ENCODE assay signal across 25 cellular contexts in the genomic region with DNA sequence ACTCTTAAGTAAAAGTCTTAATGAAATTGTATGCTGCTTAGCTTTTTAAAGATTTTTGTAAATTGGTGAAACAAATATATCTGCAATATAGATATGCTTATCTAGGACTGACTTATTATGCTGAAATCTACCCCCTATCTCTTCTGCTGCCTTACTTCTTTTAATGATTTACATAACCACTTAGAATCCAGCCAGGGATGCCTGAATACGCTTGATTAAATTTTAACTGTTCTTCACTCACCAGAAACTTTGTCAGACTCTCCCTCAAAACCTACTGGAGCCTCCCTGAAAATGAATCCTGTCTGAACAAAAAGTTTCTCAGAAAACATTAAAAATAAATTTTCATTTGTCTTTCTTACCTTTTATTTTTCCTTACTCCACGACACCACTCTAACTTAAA.
DNase-seq lines count a peak whose midpoint lies in the region; ATAC-seq, FAIRE-seq and TF ChIP-seq lines count a peak whose summit lies in the region.
"Had no signal": no experiment of that assay in that cellular context is flagged by ENCODE, and none has a peak within 500 bp of the region (broad histone marks: within the 10 kb centered on the region; RNA-seq: fewer than 3 reads in every experiment).

No MANE protein-coding gene starts in this region.

- H3K4me1 ChIP-seq in HAP-1 = no peaks in the 10 kb centered on the region
- H3K4me1 ChIP-seq: Peyer's patch had no signal

- no peaks in the 10 kb centered on the region for H3K27me3 ChIP-seq in HAP-1 (ENCODE audit: low read depth)
- H3K27me3 ChIP-seq: BE2C, Peyer's patch had no signal

- ATAC-seq in GM19452 (IDR thresholded peaks at IDR 0.05; ENCODE audit: unreplicated experiment) (no peak), omental fat pad (ENCODE audit: low FRiP score) (no peak), GM21381 (IDR thresholded peaks at IDR 0.05; ENCODE audit: unreplicated experiment) (no peak)

- H3K36me3 ChIP-seq in HAP-1 (replicated peaks) = no peaks in the 10 kb centered on the region
- H3K36me3 ChIP-seq: BE2C, Peyer's patch had no signal

- no peak for TF ChIP-seq CTCF in omental fat pad (IDR thresholded peaks at IDR 0.05)

- H3K4me3 ChIP-seq in HAP-1 = no peak overlapping the region
- H3K4me3 ChIP-seq: Peyer's patch had no signal

- peak; percentile 37 for FAIRE-seq in GM19239 (lab: Jason Lieb, UNC)
- FAIRE-seq in RCC 7860 (lab: Jason Lieb, UNC) = peak; percentile 88

- in situ Hi-C loops in HAP-1 (cut with MboI; ENCODE audit: low sequenced_read_pairs) = no loop called here

- DNase-seq in GM19239 (ENCODE audit: insufficient read length, low spot score) (no peak), RCC 7860 (ENCODE audit: low spot score) (peak; percentile 41), kidney glomerular epithelial cell (lab: John Stamatoyannopoulos, UW) (peak; percentile 84), renal cortical epithelial cell (ENCODE audit: low read depth) (peak; percentile 55), HAP-1 (ENCODE audit: low spot score in 2 of 2) (no peak), omental fat pad (ENCODE audit: low spot score) (no peak)
- DNase-seq: BE2C; CD8-positive, alpha-beta memory T cell; DMS153; DND-41; H7; IMR-90; KG1; NCI-H1048; NCI-H1417; NCI-H1694; NCI-H2081; NCI-H2227 treated with DMSO at 0.1 percent for 48 hours; NCI-H526 treated with DMSO at 0.1 percent for 48 hours; OCI-M1; Peyer's patch; SIG-M5; SK-N-SH had no signal

- no peaks in the 10 kb centered on the region for H3K9me3 ChIP-seq in HAP-1
- H3K9me3 ChIP-seq: BE2C, SK-N-SH had no signal

Comparison
In these comparisons a context has a peak if more than half of its experiments do, and no peak if none do; other contexts are left out.
1. DNase-seq: peak in RCC 7860 (single experiment), kidney glomerular epithelial cell (single experiment) and renal cortical epithelial cell (single experiment); none in GM19239 (single experiment), HAP-1 (0 of 2) and omental fat pad (single experiment).